In the genomic region with DNA sequence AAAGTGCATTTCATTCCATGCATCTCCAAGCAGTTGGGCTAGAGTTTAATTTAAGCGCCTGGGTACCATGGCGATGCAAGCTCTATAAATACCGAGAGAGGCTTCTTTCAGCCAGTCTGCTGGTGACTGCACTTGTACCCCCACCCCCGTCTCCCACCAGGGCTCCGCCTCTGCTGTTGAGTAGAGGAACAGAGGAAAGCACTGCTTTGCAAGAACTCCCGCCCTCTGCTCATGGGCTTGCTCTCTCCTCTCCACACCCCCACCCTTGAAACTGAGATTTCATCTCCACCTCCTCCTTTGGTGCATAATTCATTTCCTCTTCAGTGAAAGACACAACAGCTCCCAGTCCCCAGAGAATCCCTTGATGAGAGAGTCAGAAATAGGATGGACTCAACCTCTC, we compare ENCODE assay signal across 14 cellular contexts. TPM values are rescaled to one million over a fixed set of nuclear protein-coding genes. Genes with fewer than 3 reads are reported as not detected.
DNase-seq lines count a peak whose midpoint lies in the region; ATAC-seq and TF ChIP-seq lines count a peak whose summit lies in the region.
"Had no signal": no experiment of that assay in that cellular context is flagged by ENCODE, and none has a peak within 500 bp of the region (broad histone marks: within the 10 kb centered on the region; RNA-seq: fewer than 3 reads in every experiment).

No MANE protein-coding gene starts in this region.

- POLR2A ChIA-PET in PC-9 (lab: Charles Lee; ENCODE audit: unreplicated experiment): no interaction called here

- intact Hi-C loops in PC-9 (cut with micrococcal nuclease; ENCODE audit: unreplicated experiment): loop anchor here (5.0 kb wide), 1 partner anchor 201 kb away; a partner anchor contains a TSS
- intact Hi-C loops in posterior vena cava (cut with DNase I): no loop called here

- H4K20me1 ChIP-seq in neural cell (ENCODE audit: insufficient read depth): no peaks in the 10 kb centered on the region
- H4K20me1 ChIP-seq in PC-9 (ENCODE audit: insufficient read depth): no peaks in the 10 kb centered on the region

- H3K79me2 ChIP-seq in neural cell (replicated peaks; ENCODE audit: insufficient read depth, low read length) (no peaks in the 10 kb centered on the region), PC-9 (ENCODE audit: low read depth) (peaks cover 7% of the 10 kb centered on the region; the same call in 1 of the 2 replicates)

- no peak overlapping the region for H3K4me3 ChIP-seq in H7 (ENCODE audit: insufficient read depth, low read depth, low read length)
- H3K4me3 ChIP-seq in neural cell (ENCODE audit: low read length): no peak overlapping the region
- H3K4me3 ChIP-seq in PC-9: no peak overlapping the region

- H2AFZ ChIP-seq in neural cell (ENCODE audit: low read depth, low read length) (no peak overlapping the region), PC-9 (no peak overlapping the region)

- ATAC-seq in HG02973 (IDR thresholded peaks at IDR 0.05; ENCODE audit: unreplicated experiment): no peak

- CTCF ChIA-PET in PC-9 (lab: Charles Lee): no interaction called here

- no peak for TF ChIP-seq EP300 in neural cell (conservative IDR thresholded peaks at IDR 0.05; ENCODE audit: poor library complexity, severe bottlenecking)

- H3K4me1 ChIP-seq in PC-9 (replicated peaks; ENCODE audit: insufficient read depth): peaks cover 43% of the 10 kb centered on the region

- H3K36me3 ChIP-seq in H7 (replicated peaks; ENCODE audit: control insufficient read depth, insufficient read depth, low read length) (no peaks in the 10 kb centered on the region), neural cell (ENCODE audit: insufficient read depth, low read length) (no peaks in the 10 kb centered on the region), PC-9 (ENCODE audit: low read depth) (no peaks in the 10 kb centered on the region)

- BruUV-seq in PC-9 (replicated peaks; lab: Mats Ljungman, UMichigan): no TSS peak

- H3K27ac ChIP-seq in neural cell (ENCODE audit: low read length) (peak overlapping the region; percentile 36), PC-9 (no peak overlapping the region)

- TF ChIP-seq CTCF in neural cell (IDR thresholded peaks at IDR 0.05; ENCODE audit: poor library complexity, severe bottlenecking): no peak
- TF ChIP-seq CTCF in PC-9 (conservative IDR thresholded peaks at IDR 0.05): no peak

- H3K9me3 ChIP-seq in neural cell (ENCODE audit: low read length) (no peaks in the 10 kb centered on the region), PC-9 (ENCODE audit: insufficient read depth, low read depth) (0 out of 2 replicates have a peak, but pooled peaks cover 7% of the 10 kb centered on the region)

- DNase-seq in NCI-H146 (lab: John Stamatoyannopoulos, UW): peak; percentile 9
- no peak for DNase-seq in NCI-H146 treated with DMSO at 0.1 percent for 48 hours (lab: John Stamatoyannopoulos, UW; ENCODE audit: unreplicated experiment)
- DNase-seq in H7: peak; percentile 78
- peak; percentile 46 for DNase-seq in SK-N-DZ (ENCODE audit: low spot score)
- no peak for DNase-seq in PC-9
- no peak for DNase-seq in posterior vena cava (ENCODE audit: low spot score)
- DNase-seq: activated CD8-positive, alpha-beta memory T cell treated with anti-CD3 and anti-CD28 coated beads, Interleukin-2, amount 50 U/mL, for 4 hours; activated naive CD4-positive, alpha-beta T cell treated with anti-CD3 and anti-CD28 coated beads, Interleukin-2, amount 50 U/mL, for 16 hours; foreskin fibroblast; NCI-H446 treated with DMSO at 0.1 percent for 48 hours; small intestine had no signal

- H3K9me2 ChIP-seq in neural cell (ENCODE audit: insufficient read depth, low read length) (no peaks in the 10 kb centered on the region), PC-9 (ENCODE audit: insufficient read depth) (no peaks in the 10 kb centered on the region)

- H3K4me2 ChIP-seq in neural cell (ENCODE audit: low read length) (no peak overlapping the region), PC-9 (no peak overlapping the region)

- H3K9ac ChIP-seq in neural cell (ENCODE audit: low read length): no peak overlapping the region

- H3F3A ChIP-seq in neural cell (ENCODE audit: insufficient read depth, low read length, poor library complexity, severe bottlenecking): no peaks in the 10 kb centered on the region
- peaks cover 36% of the 10 kb centered on the region for H3F3A ChIP-seq in PC-9 (ENCODE audit: insufficient read depth, low read depth)

- TF ChIP-seq RAD21 in neural cell (conservative IDR thresholded peaks at IDR 0.05): no peak

- H3K27me3 ChIP-seq in H7 (ENCODE audit: control insufficient read depth, insufficient read depth, low read length) (no peaks in the 10 kb centered on the region; the same call in 1 of the 2 replicates), neural cell (ENCODE audit: insufficient read depth, low read depth, low read length) (peaks cover 3% of the 10 kb centered on the region), PC-9 (ENCODE audit: insufficient read depth, low read depth) (no peaks in the 10 kb centered on the region)

TF ChIP-seq in neural cell, 6 proteins besides CTCF, POLR2A, EP300 and RAD21:
- TF ChIP-seq, protein P1, sequence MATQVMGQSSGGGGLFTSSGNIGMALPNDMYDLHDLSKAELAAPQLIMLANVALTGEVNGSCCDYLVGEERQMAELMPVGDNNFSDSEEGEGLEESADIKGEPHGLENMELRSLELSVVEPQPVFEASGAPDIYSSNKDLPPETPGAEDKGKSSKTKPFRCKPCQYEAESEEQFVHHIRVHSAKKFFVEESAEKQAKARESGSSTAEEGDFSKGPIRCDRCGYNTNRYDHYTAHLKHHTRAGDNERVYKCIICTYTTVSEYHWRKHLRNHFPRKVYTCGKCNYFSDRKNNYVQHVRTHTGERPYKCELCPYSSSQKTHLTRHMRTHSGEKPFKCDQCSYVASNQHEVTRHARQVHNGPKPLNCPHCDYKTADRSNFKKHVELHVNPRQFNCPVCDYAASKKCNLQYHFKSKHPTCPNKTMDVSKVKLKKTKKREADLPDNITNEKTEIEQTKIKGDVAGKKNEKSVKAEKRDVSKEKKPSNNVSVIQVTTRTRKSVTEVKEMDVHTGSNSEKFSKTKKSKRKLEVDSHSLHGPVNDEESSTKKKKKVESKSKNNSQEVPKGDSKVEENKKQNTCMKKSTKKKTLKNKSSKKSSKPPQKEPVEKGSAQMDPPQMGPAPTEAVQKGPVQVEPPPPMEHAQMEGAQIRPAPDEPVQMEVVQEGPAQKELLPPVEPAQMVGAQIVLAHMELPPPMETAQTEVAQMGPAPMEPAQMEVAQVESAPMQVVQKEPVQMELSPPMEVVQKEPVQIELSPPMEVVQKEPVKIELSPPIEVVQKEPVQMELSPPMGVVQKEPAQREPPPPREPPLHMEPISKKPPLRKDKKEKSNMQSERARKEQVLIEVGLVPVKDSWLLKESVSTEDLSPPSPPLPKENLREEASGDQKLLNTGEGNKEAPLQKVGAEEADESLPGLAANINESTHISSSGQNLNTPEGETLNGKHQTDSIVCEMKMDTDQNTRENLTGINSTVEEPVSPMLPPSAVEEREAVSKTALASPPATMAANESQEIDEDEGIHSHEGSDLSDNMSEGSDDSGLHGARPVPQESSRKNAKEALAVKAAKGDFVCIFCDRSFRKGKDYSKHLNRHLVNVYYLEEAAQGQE (IDR thresholded peaks at IDR 0.05; ENCODE audit: borderline replicate concordance): no peak
- TF ChIP-seq TAF1 (IDR thresholded peaks at IDR 0.05; ENCODE audit: low read depth): no peak
- TF ChIP-seq POLR2AphosphoS5 (IDR thresholded peaks at IDR 0.05): no peak
- no peak for TF ChIP-seq EZH2 (IDR thresholded peaks at IDR 0.05; ENCODE audit: borderline replicate concordance, insufficient read depth, low read length, poor library complexity, severe bottlenecking)
- no peak for TF ChIP-seq SMC3 (conservative IDR thresholded peaks at IDR 0.05; ENCODE audit: poor library complexity)
- no peak for TF ChIP-seq MXI1 (conservative IDR thresholded peaks at IDR 0.05; ENCODE audit: poor library complexity, severe bottlenecking)

RNA-seq across cellular contexts. Expression of a gene that starts 5.1 kb away (rescaled TPM):
- total RNA-seq in H7 (2014; rRNA removed; shearing (Covaris generic)): 11.8 and 15.5 TPM in 2 replicates
- 9.2 and 15.8 TPM in 2 replicates for polyA plus RNA-seq in SK-N-DZ (2014; cell fraction: cytosol; rRNA removed)
- polyA plus RNA-seq in SK-N-DZ (2014; cell fraction: nucleus; rRNA removed): 5.4 and 7.1 TPM in 2 replicates
- 0.97 and 1.6 TPM in 2 replicates for polyA plus RNA-seq in neural cell
- polyA minus RNA-seq in neural cell: 1.7 and 2.4 TPM in 2 replicates
- total RNA-seq in PC-9 (2021) (79.5 and 97.7 TPM in 2 replicates), posterior vena cava (under 1 TPM; 0.33 to 0.97 TPM)
- total RNA-seq: T-helper 1 cell treated with Interleukin-12 subunit alpha and Interleukin-12 subunit beta and Interleukin-4 antibody, amounts not matched to agents 30 ng/mL and 1 ng/mL, for 36 hours had no signal

Comparison
In these comparisons a context has a peak if more than half of its experiments do, and no peak if none do; other contexts are left out.
1. DNase-seq: peak in NCI-H146 (single experiment), H7 (single experiment) and SK-N-DZ (single experiment); none in NCI-H146 treated with DMSO at 0.1 percent for 48 hours (single experiment), PC-9 (0 of 2) and posterior vena cava (single experiment).